ENCODE assay signal across 24 cellular contexts in the genomic region with DNA sequence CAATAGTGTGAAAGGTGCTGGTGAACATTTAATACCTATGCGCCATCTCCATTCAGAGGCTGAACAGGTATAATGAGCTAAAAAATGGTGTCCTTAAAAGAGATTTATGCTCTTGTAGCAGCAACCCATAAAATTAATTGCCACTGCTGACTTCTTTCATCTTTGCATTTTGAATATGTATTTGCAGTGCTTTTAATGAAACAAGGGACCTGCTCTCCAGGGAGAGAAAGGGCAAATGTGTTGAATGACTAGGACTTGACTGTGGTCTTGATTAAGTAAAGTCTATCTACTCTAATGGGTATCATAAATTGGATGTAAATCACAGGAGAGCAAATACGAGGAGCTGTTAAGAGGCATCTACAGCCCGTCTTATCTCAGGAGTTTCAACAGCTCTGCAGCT.
DNase-seq lines count a peak whose midpoint lies in the region; ATAC-seq and TF ChIP-seq lines count a peak whose summit lies in the region.
"Had no signal": no experiment of that assay in that cellular context is flagged by ENCODE, and none has a peak within 500 bp of the region (broad histone marks: within the 10 kb centered on the region; RNA-seq: fewer than 3 reads in every experiment).

No MANE protein-coding gene starts in this region.

- no peak overlapping the region for H3K4me3 Mint-ChIP-seq in HFFc6
- no peak overlapping the region for H3K4me3 Mint-ChIP-seq in activated T-cell treated with anti-CD3 and anti-CD28 coated beads, Interleukin-2, amount 50 U/mL, for 72 hours
- H3K4me3 Mint-ChIP-seq: activated CD4-positive, alpha-beta T cell treated with anti-CD3 and anti-CD28 coated beads, Interleukin-2, amount 10 ng/mL, durations not matched to agents 24 days and 14 days; activated T-cell treated with anti-CD3 and anti-CD28 coated beads, Interleukin-2, amount 50 U/mL, for 4 hours; CD4-positive, alpha-beta memory T cell had no signal

- 74% methylated on average over 3 of the region's 3 CpGs for WGBS in right cardiac atrium

- ATAC-seq in right cardiac atrium = no peak
- no peak for ATAC-seq in activated T-cell treated with anti-CD3 and anti-CD28 coated beads, Interleukin-2, amount 50 U/mL, for 72 hours (replicated peaks in 1 of 2)
- ATAC-seq: activated T-cell treated with anti-CD3 and anti-CD28 coated beads, Interleukin-2, amount 50 U/mL, for 4 hours; foreskin keratinocyte; K562; Right ventricle myocardium inferior had no signal

- peaks cover 53% of the 10 kb centered on the region for H3K4me1 Mint-ChIP-seq in HFFc6 (ENCODE audit: low read depth)
- H3K4me1 Mint-ChIP-seq in activated T-cell treated with anti-CD3 and anti-CD28 coated beads, Interleukin-2, amount 50 U/mL, for 72 hours (ENCODE audit: low read depth) = peaks cover 13% of the 10 kb centered on the region
- H3K4me1 Mint-ChIP-seq: CD4-positive, alpha-beta memory T cell had no signal

- H3K27me3 ChIP-seq in left ventricle myocardium inferior (ENCODE audit: low read depth) = no peaks in the 10 kb centered on the region
- no peaks in the 10 kb centered on the region for H3K27me3 ChIP-seq in right cardiac atrium (ENCODE audit: control insufficient read depth, insufficient read depth)
- H3K27me3 ChIP-seq in uterus = no peaks in the 10 kb centered on the region
- no peaks in the 10 kb centered on the region for H3K27me3 ChIP-seq in WERI-Rb-1 (ENCODE audit: insufficient read depth, low read depth, severe bottlenecking)
- H3K27me3 ChIP-seq: adrenal gland, brain microvascular endothelial cell, foreskin keratinocyte, MG63 had no signal

- TF ChIP-seq CTCF in left ventricle myocardium inferior (IDR thresholded peaks at IDR 0.05; ENCODE audit: borderline replicate concordance) = no peak
- TF ChIP-seq CTCF in uterus (IDR thresholded peaks at IDR 0.05) = no peak
- no peak for TF ChIP-seq CTCF in HFFc6 (IDR thresholded peaks at IDR 0.05)
- no peak for TF ChIP-seq CTCF in WERI-Rb-1 (IDR thresholded peaks at IDR 0.05; ENCODE audit: low read depth, low read length)

- no peaks in the 10 kb centered on the region; the same call in 1 of the 2 replicates for H3K36me3 Mint-ChIP-seq in HFFc6 (ENCODE audit: low read depth)
- no peaks in the 10 kb centered on the region for H3K36me3 Mint-ChIP-seq in activated T-cell treated with anti-CD3 and anti-CD28 coated beads, Interleukin-2, amount 50 U/mL, for 72 hours (ENCODE audit: insufficient read depth in 2 of 2)
- H3K36me3 Mint-ChIP-seq: CD4-positive, alpha-beta memory T cell had no signal

- H3K4me3 ChIP-seq in left ventricle myocardium inferior = no peak overlapping the region
- no peak overlapping the region for H3K4me3 ChIP-seq in right cardiac atrium (ENCODE audit: low read length)
- no peak overlapping the region for H3K4me3 ChIP-seq in uterus
- H3K4me3 ChIP-seq in WERI-Rb-1 (ENCODE audit: low read depth, low read length) = no peak overlapping the region
- H3K4me3 ChIP-seq: adrenal gland, K562, MG63 had no signal

- H3K27ac Mint-ChIP-seq in HFFc6 = no peak overlapping the region
- no peak overlapping the region for H3K27ac Mint-ChIP-seq in activated T-cell treated with anti-CD3 and anti-CD28 coated beads, Interleukin-2, amount 50 U/mL, for 72 hours
- H3K27ac Mint-ChIP-seq: activated CD4-positive, alpha-beta T cell treated with anti-CD3 and anti-CD28 coated beads, Interleukin-2, amount 10 ng/mL, durations not matched to agents 24 days and 14 days; CD4-positive, alpha-beta memory T cell had no signal

- H3K36me3 ChIP-seq in left ventricle myocardium inferior (no peaks in the 10 kb centered on the region), uterus (no peaks in the 10 kb centered on the region), WERI-Rb-1 (no peaks in the 10 kb centered on the region)
- H3K36me3 ChIP-seq: adrenal gland, brain microvascular endothelial cell, MG63 had no signal

- TF ChIP-seq POLR2A in uterus (IDR thresholded peaks at IDR 0.05) = no peak

- H3K9me3 ChIP-seq in left ventricle myocardium inferior (replicated peaks) = no peaks in the 10 kb centered on the region
- no peaks in the 10 kb centered on the region for H3K9me3 ChIP-seq in right cardiac atrium (ENCODE audit: control insufficient read depth, low read length)
- H3K9me3 ChIP-seq in uterus = no peaks in the 10 kb centered on the region
- H3K9me3 ChIP-seq in WERI-Rb-1 (ENCODE audit: severe bottlenecking) = no peaks in the 10 kb centered on the region
- H3K9me3 ChIP-seq: adrenal gland, MG63 had no signal

- H3K27ac ChIP-seq in left ventricle myocardium inferior (replicated peaks) (peak overlapping the region; percentile 67), right cardiac atrium (ENCODE audit: low read length) (no peak overlapping the region), uterus (peak overlapping the region; percentile 74 to 76), WERI-Rb-1 (no peak overlapping the region)
- H3K27ac ChIP-seq: brain microvascular endothelial cell, foreskin keratinocyte had no signal

- DNase-seq in left ventricle myocardium inferior (no peak), right cardiac atrium (no peak), NCI-H526 treated with DMSO at 0.1 percent for 48 hours (lab: John Stamatoyannopoulos, UW) (peak; percentile 23), left kidney (ENCODE audit: low read depth, low spot score) (peak; percentile 60), uterus (no peak), HFFc6 (no peak), WERI-Rb-1 (no peak)
- no peak for DNase-seq in activated T-cell treated with anti-CD3 and anti-CD28 coated beads, Interleukin-2, amount 50 U/mL, for 72 hours
- DNase-seq: 8988T; activated CD4-positive, alpha-beta T cell treated with anti-CD3 and anti-CD28 coated beads, Interleukin-2, amount 10 ng/mL, durations not matched to agents 24 days and 14 days; activated naive CD4-positive, alpha-beta T cell treated with Interleukin-2 at 50 U/mL for 16 hours; activated T-cell treated with anti-CD3 and anti-CD28 coated beads, Interleukin-2, amount 50 U/mL, for 4 hours; adrenal gland; brain microvascular endothelial cell; CD4-positive, alpha-beta memory T cell; effector memory CD4-positive, alpha-beta T cell; foreskin keratinocyte; GDM1; hippocampal formation; MG63; NCI-H2171 treated with DMSO at 0.1 percent for 48 hours; NCI-H524 had no signal

- no peaks in the 10 kb centered on the region for H3K27me3 Mint-ChIP-seq in HFFc6 (ENCODE audit: insufficient read depth)
- peaks cover 7% of the 10 kb centered on the region for H3K27me3 Mint-ChIP-seq in activated T-cell treated with anti-CD3 and anti-CD28 coated beads, Interleukin-2, amount 50 U/mL, for 72 hours (ENCODE audit: low read depth)
- H3K27me3 Mint-ChIP-seq: activated CD4-positive, alpha-beta T cell treated with anti-CD3 and anti-CD28 coated beads, Interleukin-2, amount 10 ng/mL, durations not matched to agents 24 days and 14 days; CD4-positive, alpha-beta memory T cell had no signal

- peaks cover 47% of the 10 kb centered on the region for H3K4me1 ChIP-seq in left ventricle myocardium inferior
- H3K4me1 ChIP-seq in right cardiac atrium (ENCODE audit: control insufficient read depth, insufficient read depth, low read length) = peaks cover 3% of the 10 kb centered on the region
- H3K4me1 ChIP-seq in uterus = peaks cover 8 to 10% of the 10 kb centered on the region in 2 donors
- H3K4me1 ChIP-seq: adrenal gland, foreskin keratinocyte had no signal

- no peaks in the 10 kb centered on the region for H3K9me3 Mint-ChIP-seq in HFFc6
- H3K9me3 Mint-ChIP-seq in activated T-cell treated with anti-CD3 and anti-CD28 coated beads, Interleukin-2, amount 50 U/mL, for 72 hours = no peaks in the 10 kb centered on the region
- H3K9me3 Mint-ChIP-seq: activated CD4-positive, alpha-beta T cell treated with anti-CD3 and anti-CD28 coated beads, Interleukin-2, amount 10 ng/mL, durations not matched to agents 24 days and 14 days; activated T-cell treated with anti-CD3 and anti-CD28 coated beads, Interleukin-2, amount 50 U/mL, for 4 hours; CD4-positive, alpha-beta memory T cell had no signal

- intact Hi-C loops in left ventricle myocardium inferior (cut with micrococcal nuclease) (loop anchor here (5.0 to 10.0 kb wide), 2 partner anchors 122 to 204 kb away; no protein-coding TSS in a partner anchor), right cardiac atrium (cut with DNase I) (loop anchor here in 3 of 4 donors (5.0 to 10.0 kb wide), 2 partner anchors 122 to 204 kb away; no protein-coding TSS in a partner anchor), uterus (cut with DNase I; ENCODE audit: low total_unique reads) (loop anchor here (10.0 kb wide), 2 partner anchors 52 to 102 kb away; no protein-coding TSS in a partner anchor)

Comparison
In these comparisons a context has a peak if more than half of its experiments do, and no peak if none do; other contexts are left out.
1. H3K27ac ChIP-seq: peak in left ventricle myocardium inferior (single experiment) and uterus (2 of 2); none in right cardiac atrium (single experiment) and WERI-Rb-1 (single experiment).
2. DNase-seq: peak in NCI-H526 treated with DMSO at 0.1 percent for 48 hours (single experiment) and left kidney (single experiment); none in left ventricle myocardium inferior (single experiment), right cardiac atrium (0 of 3), uterus (0 of 2), HFFc6 (single experiment), activated T-cell treated with anti-CD3 and anti-CD28 coated beads, Interleukin-2, amount 50 U/mL, for 72 hours (0 of 2) and WERI-Rb-1 (single experiment).